20 cellular contexts compared by ENCODE assay signal in genomic region chr1:70930062-70930461, GRCh38.
A peak's percentile ranks its signal among the peaks of the same experiment; 100 is the strongest.
DNase-seq lines count a peak whose midpoint lies in the region; ATAC-seq, FAIRE-seq and TF ChIP-seq lines count a peak whose summit lies in the region.
"Had no signal": no experiment of that assay in that cellular context is flagged by ENCODE, and none has a peak within 500 bp of the region (broad histone marks: within the 10 kb centered on the region; RNA-seq: fewer than 3 reads in every experiment).

No MANE protein-coding gene starts in this region.

- no peaks in the 10 kb centered on the region for H3K27me3 ChIP-seq in KMS-11 (ENCODE audit: insufficient read depth, low read depth)
- H3K27me3 ChIP-seq: BE2C had no signal

- no peak overlapping the region for H3K27ac ChIP-seq in KMS-11
- peak overlapping the region; percentile 17 to 73 for H3K27ac ChIP-seq in kidney (ENCODE audit: low read depth in 2 of 2, low read length in 2 of 2)

- H3K4me3 ChIP-seq in KMS-11 (IDR thresholded peaks at IDR 0.05; ENCODE audit: insufficient read depth, low read depth, low read length) (no peak overlapping the region), kidney (ENCODE audit: low read length in 2 of 2) (no peak overlapping the region), foreskin fibroblast (ENCODE audit: low read depth in 1 of 2, low read length in 2 of 2) (no peak overlapping the region)

- H3K27me3 Mint-ChIP-seq in T-helper 2 cell treated with Interferon-gamma antibody and Interleukin-4, amounts not matched to agents 5 μg/mL and 100 μg/mL, for 36 hours (ENCODE audit: low read depth), result peaks cover 9% of the 10 kb centered on the region
- no peaks in the 10 kb centered on the region for H3K27me3 Mint-ChIP-seq in activated naive CD8-positive, alpha-beta T cell treated with anti-CD3 and anti-CD28 coated beads, Interleukin-2, amount 50 U/mL, for 24 hours
- H3K27me3 Mint-ChIP-seq: CD4-positive, CD25-positive, alpha-beta regulatory T cell had no signal

- H3K4me1 ChIP-seq in KMS-11 (ENCODE audit: low read depth, poor library complexity, severe bottlenecking) (peaks cover 17% of the 10 kb centered on the region), kidney (ENCODE audit: control insufficient read depth in 1 of 2, insufficient read depth in 1 of 2, low read depth in 1 of 2, low read length in 2 of 2) (peaks cover 5 to 22% of the 10 kb centered on the region in 2 donors)
- H3K4me1 ChIP-seq: BE2C, Caco-2 had no signal

- peaks cover 18% of the 10 kb centered on the region for H3K4me1 Mint-ChIP-seq in T-helper 2 cell treated with Interferon-gamma antibody and Interleukin-4, amounts not matched to agents 5 μg/mL and 100 μg/mL, for 36 hours (ENCODE audit: low read depth)
- H3K4me1 Mint-ChIP-seq in activated naive CD8-positive, alpha-beta T cell treated with anti-CD3 and anti-CD28 coated beads, Interleukin-2, amount 50 U/mL, for 24 hours, result peaks cover 2% of the 10 kb centered on the region
- H3K4me1 Mint-ChIP-seq: CD4-positive, CD25-positive, alpha-beta regulatory T cell had no signal

- no peak overlapping the region for H3K9ac ChIP-seq in KMS-11
- H3K9ac ChIP-seq in kidney (ENCODE audit: low read length in 2 of 2), result no peak overlapping the region

- H2AFZ ChIP-seq in KMS-11 (ENCODE audit: low read depth), result no peak overlapping the region

- peak overlapping the region; percentile 44; the same call in 1 of the 2 replicates for H3K4me2 ChIP-seq in KMS-11

- no peaks in the 10 kb centered on the region for H4K20me1 ChIP-seq in KMS-11 (ENCODE audit: insufficient read depth)

- H3K9me3 Mint-ChIP-seq in T-helper 2 cell treated with Interferon-gamma antibody and Interleukin-4, amounts not matched to agents 5 μg/mL and 100 μg/mL, for 36 hours, result peaks cover 17% of the 10 kb centered on the region
- H3K9me3 Mint-ChIP-seq in activated naive CD8-positive, alpha-beta T cell treated with anti-CD3 and anti-CD28 coated beads, Interleukin-2, amount 50 U/mL, for 24 hours, result peaks cover 4% of the 10 kb centered on the region

- H3K36me3 ChIP-seq in KMS-11 (ENCODE audit: insufficient read depth) (no peaks in the 10 kb centered on the region), kidney (ENCODE audit: control insufficient read depth in 1 of 2, insufficient read depth in 2 of 2, low read length in 2 of 2) (no peaks in the 10 kb centered on the region)
- H3K36me3 ChIP-seq: BE2C had no signal

- no peak for ATAC-seq in activated naive CD8-positive, alpha-beta T cell treated with anti-CD3 and anti-CD28 coated beads, Interleukin-2, amount 50 U/mL, for 24 hours
- ATAC-seq: HepG2, Right ventricle myocardium inferior had no signal

- intact Hi-C loops in kidney (cut with DNase I), result no loop called here

- peak; percentile 8 for DNase-seq in T-helper 2 cell treated with Interferon-gamma antibody and Interleukin-4, amounts not matched to agents 5 μg/mL and 100 μg/mL, for 36 hours (ENCODE audit: low spot score)
- no peak for DNase-seq in T-helper 2 cell
- no peak for DNase-seq in kidney
- no peak for DNase-seq in NCI-H1417 treated with DMSO at 0.1 percent for 48 hours (lab: John Stamatoyannopoulos, UW)
- no peak for DNase-seq in foreskin fibroblast
- no peak for DNase-seq in activated naive CD8-positive, alpha-beta T cell treated with anti-CD3 and anti-CD28 coated beads, Interleukin-2, amount 50 U/mL, for 24 hours
- DNase-seq: BE2C; Caco-2; CD4-positive, CD25-positive, alpha-beta regulatory T cell; KG1; NCI-H1092 treated with DMSO at 0.1 percent for 48 hours; NCI-H1694; NCI-H2081 treated with DMSO at 0.1 percent for 48 hours; NCI-H748 treated with DMSO at 0.1 percent for 48 hours; SW 1271 had no signal

- H3K9me3 ChIP-seq in kidney (ENCODE audit: control insufficient read depth in 1 of 2, low read length in 2 of 2), result no peaks in the 10 kb centered on the region
- H3K9me3 ChIP-seq: BE2C, Caco-2 had no signal

- TF ChIP-seq CTCF in KMS-11 (conservative IDR thresholded peaks at IDR 0.05; ENCODE audit: low read depth, low read length) (no peak), kidney (IDR thresholded peaks at IDR 0.05; ENCODE audit: borderline replicate concordance, extremely low read depth, insufficient read depth) (no peak), foreskin fibroblast (IDR thresholded peaks at IDR 0.05; ENCODE audit: low read depth, low read length) (no peak)

- no peak for FAIRE-seq in kidney (lab: Jason Lieb, UNC)
- FAIRE-seq: H54, HepG2, RCC 7860 had no signal

- no peaks in the 10 kb centered on the region for H3K79me2 ChIP-seq in KMS-11 (ENCODE audit: insufficient read depth, low read depth)

- peak overlapping the region; percentile 57 for H3K4me3 Mint-ChIP-seq in T-helper 2 cell treated with Interferon-gamma antibody and Interleukin-4, amounts not matched to agents 5 μg/mL and 100 μg/mL, for 36 hours
- no peak overlapping the region for H3K4me3 Mint-ChIP-seq in activated naive CD8-positive, alpha-beta T cell treated with anti-CD3 and anti-CD28 coated beads, Interleukin-2, amount 50 U/mL, for 24 hours
- H3K4me3 Mint-ChIP-seq: CD4-positive, CD25-positive, alpha-beta regulatory T cell had no signal

- no peaks in the 10 kb centered on the region for H3K36me3 Mint-ChIP-seq in T-helper 2 cell treated with Interferon-gamma antibody and Interleukin-4, amounts not matched to agents 5 μg/mL and 100 μg/mL, for 36 hours (ENCODE audit: low read depth)
- no peaks in the 10 kb centered on the region for H3K36me3 Mint-ChIP-seq in activated naive CD8-positive, alpha-beta T cell treated with anti-CD3 and anti-CD28 coated beads, Interleukin-2, amount 50 U/mL, for 24 hours (ENCODE audit: low read depth)
- H3K36me3 Mint-ChIP-seq: CD4-positive, CD25-positive, alpha-beta regulatory T cell had no signal

- H3K27ac Mint-ChIP-seq in T-helper 2 cell treated with Interferon-gamma antibody and Interleukin-4, amounts not matched to agents 5 μg/mL and 100 μg/mL, for 36 hours, result peak overlapping the region; percentile 38
- no peak overlapping the region for H3K27ac Mint-ChIP-seq in activated naive CD8-positive, alpha-beta T cell treated with anti-CD3 and anti-CD28 coated beads, Interleukin-2, amount 50 U/mL, for 24 hours
- H3K27ac Mint-ChIP-seq: CD4-positive, CD25-positive, alpha-beta regulatory T cell had no signal
